ENCODE assay signal across 13 cellular contexts in genomic region chr14:104048758-104049496, GRCh38. TPM values are rescaled to one million over a fixed set of nuclear protein-coding genes. Genes with fewer than 3 reads are reported as not detected.
A peak's percentile ranks its signal among the peaks of the same experiment; 100 is the strongest.
DNase-seq lines count a peak whose midpoint lies in the region; ATAC-seq, FAIRE-seq and TF ChIP-seq lines count a peak whose summit lies in the region.
"Had no signal": no experiment of that assay in that cellular context is flagged by ENCODE, and none has a peak within 500 bp of the region (broad histone marks: within the 10 kb centered on the region; RNA-seq: fewer than 3 reads in every experiment).

No MANE protein-coding gene starts in this region.

- DNase-seq in DMS79 (lab: John Stamatoyannopoulos, UW) (peak; percentile 56), astrocyte (ENCODE audit: low read depth) (no peak), fibroblast of the conjunctiva (ENCODE audit: low read depth) (peak; percentile 51), midbrain (lab: John Stamatoyannopoulos, UW) (peak; percentile 19), cortex of kidney (lab: John Stamatoyannopoulos, UW) (no peak)
- DNase-seq: activated CD4-positive, alpha-beta T cell treated with anti-CD3 and anti-CD28 coated beads for 36 hours; NCI-H1436; stimulated activated CD4-positive, alpha-beta T cell treated with anti-CD3 and anti-CD28 coated beads, Interleukin-2, amount 100 ng/mL, for 24 hours had no signal

- ATAC-seq in HG03378 (IDR thresholded peaks at IDR 0.05; ENCODE audit: unreplicated experiment) = no peak
- no peak for ATAC-seq in HG02623 (IDR thresholded peaks at IDR 0.05; ENCODE audit: unreplicated experiment)
- ATAC-seq in GM19397 (IDR thresholded peaks at IDR 0.05; ENCODE audit: unreplicated experiment) = no peak
- ATAC-seq: activated CD4-positive, alpha-beta T cell treated with anti-CD3 and anti-CD28 coated beads for 36 hours had no signal

- H3K27me3 ChIP-seq in astrocyte (ENCODE audit: insufficient read depth, low read length) = no peaks in the 10 kb centered on the region

- H3K36me3 ChIP-seq in astrocyte (ENCODE audit: insufficient read depth, low read length) = no peaks in the 10 kb centered on the region

- H3K79me2 ChIP-seq in astrocyte (ENCODE audit: insufficient read depth, low read length) = no peaks in the 10 kb centered on the region

- H3K9me3 Mint-ChIP-seq in astrocyte (ENCODE audit: unreplicated experiment) = peaks cover 2% of the 10 kb centered on the region
- H3K9me3 Mint-ChIP-seq: neural crest cell; stimulated activated naive CD8-positive, alpha-beta T cell treated with anti-CD3 and anti-CD28 coated beads, Interleukin-15, Interleukin-2, amounts not matched to agents 100 ng/mL and 50 ng/mL, for 24 hours had no signal

- no peaks in the 10 kb centered on the region for H3K9me3 ChIP-seq in astrocyte (ENCODE audit: insufficient read depth, low read depth, low read length)

- H3K4me2 ChIP-seq in astrocyte (ENCODE audit: low read length) = no peak overlapping the region

- no peak overlapping the region for H3K27ac ChIP-seq in astrocyte (ENCODE audit: low read depth, low read length)

- no peaks in the 10 kb centered on the region for H3K4me1 ChIP-seq in astrocyte (ENCODE audit: insufficient read depth, low read length)

- H2AFZ ChIP-seq in astrocyte (ENCODE audit: low read depth, low read length) = no peak overlapping the region

- H3K27ac Mint-ChIP-seq in astrocyte (ENCODE audit: unreplicated experiment) = peak overlapping the region; percentile 50
- H3K27ac Mint-ChIP-seq: activated CD4-positive, alpha-beta T cell treated with anti-CD3 and anti-CD28 coated beads for 36 hours; stimulated activated naive CD8-positive, alpha-beta T cell treated with anti-CD3 and anti-CD28 coated beads, Interleukin-15, Interleukin-2, amounts not matched to agents 100 ng/mL and 50 ng/mL, for 24 hours had no signal

- peaks cover 8% of the 10 kb centered on the region for H3K4me1 Mint-ChIP-seq in astrocyte (ENCODE audit: low read depth, unreplicated experiment)
- H3K4me1 Mint-ChIP-seq: activated CD4-positive, alpha-beta T cell treated with anti-CD3 and anti-CD28 coated beads for 36 hours; neural crest cell had no signal

- peaks cover 5% of the 10 kb centered on the region for H3K27me3 Mint-ChIP-seq in astrocyte (ENCODE audit: low read depth, unreplicated experiment)

- no peak overlapping the region for H3K4me3 ChIP-seq in astrocyte (ENCODE audit: insufficient read depth, low read depth, low read length)

- FAIRE-seq in astrocyte (lab: Jason Lieb, UNC) = no peak

- H3K9ac ChIP-seq in astrocyte (ENCODE audit: low read length) = no peak overlapping the region

- no peak overlapping the region for H3K4me3 Mint-ChIP-seq in astrocyte (ENCODE audit: unreplicated experiment)
- H3K4me3 Mint-ChIP-seq: activated CD4-positive, alpha-beta T cell treated with anti-CD3 and anti-CD28 coated beads for 36 hours; neural crest cell; stimulated activated naive CD8-positive, alpha-beta T cell treated with anti-CD3 and anti-CD28 coated beads, Interleukin-15, Interleukin-2, amounts not matched to agents 100 ng/mL and 50 ng/mL, for 24 hours had no signal

- H3K36me3 Mint-ChIP-seq in astrocyte (ENCODE audit: low read depth, unreplicated experiment) = no peaks in the 10 kb centered on the region

- no peaks in the 10 kb centered on the region for H4K20me1 ChIP-seq in astrocyte (ENCODE audit: insufficient read depth, low read length)

- no peak for TF ChIP-seq CTCF in astrocyte (IDR thresholded peaks at IDR 0.05; ENCODE audit: insufficient read depth, low read depth, low read length)

RNA-seq across cellular contexts. Expression of gene ASPG, which starts 36.6 kb away (rescaled TPM):
- 0.10 TPM in 1 of 2 replicates, not detected in the other for total RNA-seq in astrocyte
- total RNA-seq: activated CD4-positive, alpha-beta T cell treated with anti-CD3 and anti-CD28 coated beads for 36 hours; neural crest cell had no signal

Comparison
In these comparisons a context has a peak if more than half of its experiments do, and no peak if none do; other contexts are left out.
1. DNase-seq: peak in DMS79 (single experiment), fibroblast of the conjunctiva (single experiment) and midbrain (single experiment); none in astrocyte (single experiment) and cortex of kidney (single experiment).